Comparison of ENCODE assay signal across 11 cellular contexts in genomic region chr11:111939836-111940604, GRCh38. TPM values are rescaled to one million over a fixed set of nuclear protein-coding genes. Genes with fewer than 3 reads are reported as not detected.
DNase-seq lines count a peak whose midpoint lies in the region; TF ChIP-seq lines count a peak whose summit lies in the region.
"Had no signal": no experiment of that assay in that cellular context is flagged by ENCODE, and none has a peak within 500 bp of the region (broad histone marks: within the 10 kb centered on the region; RNA-seq: fewer than 3 reads in every experiment).

No MANE protein-coding gene starts in this region.

- DNase-seq in AG09319 (ENCODE audit: extremely low read depth, low read depth) (peak; percentile 28), NCI-H146 (lab: John Stamatoyannopoulos, UW) (peak; percentile 72), cardiac fibroblast (ENCODE audit: low read depth in 2 of 2) (peak; percentile 69 to 91), myocyte (ENCODE audit: low read depth) (peak; percentile 25), amygdala (lab: John Stamatoyannopoulos, UW) (no peak), NCI-H345 treated with DMSO at 0.1 percent for 48 hours (lab: John Stamatoyannopoulos, UW; ENCODE audit: unreplicated experiment) (no peak), pons (ENCODE audit: low spot score) (no peak), middle frontal gyrus (ENCODE audit: extremely low spot score, low spot score) (no peak)
- DNase-seq: DMS53, NCI-H748 treated with DMSO at 0.1 percent for 48 hours had no signal

- no peak overlapping the region for H3K4me3 ChIP-seq in cardiac fibroblast (replicated peaks in 1 of 2; ENCODE audit: low read depth in 2 of 2, low read length in 2 of 2)

- TF ChIP-seq CTCF in AG09319 (IDR thresholded peaks at IDR 0.05; ENCODE audit: low read depth, low read length) = no peak
- TF ChIP-seq CTCF in cardiac fibroblast (IDR thresholded peaks at IDR 0.05; ENCODE audit: low read depth, low read length) = no peak

RNA-seq across cellular contexts. Expression of gene DIXDC1, which starts 2.9 kb away (rescaled TPM):
- 17.7 and 19.6 TPM in 2 replicates for total RNA-seq in myocyte
- 15.9 TPM for polyA plus RNA-seq in myocyte (2012)

RNA-seq across cellular contexts. Expression of gene C11orf52, which starts 21.3 kb away (rescaled TPM):
- 0.70 and 1.7 TPM in 2 replicates for total RNA-seq in myocyte
- 3.7 TPM for polyA plus RNA-seq in myocyte (2012)
- total RNA-seq: lung microvascular endothelial cell had no signal

RNA-seq across cellular contexts. Expression of gene HSPB2, which starts 27.5 kb away (rescaled TPM):
- 14.6 and 15.6 TPM in 2 replicates for total RNA-seq in myocyte
- polyA plus RNA-seq in myocyte (2012) = 67.7 TPM
- total RNA-seq: lung microvascular endothelial cell had no signal

RNA-seq across cellular contexts. Expression of gene CRYAB, which starts 28.4 kb away (rescaled TPM):
- total RNA-seq in myocyte = 182 and 268 TPM in 2 replicates
- 1,070 TPM for polyA plus RNA-seq in myocyte (2012)

Comparison
In these comparisons a context has a peak if more than half of its experiments do, and no peak if none do; other contexts are left out.
1. DNase-seq: peak in AG09319 (single experiment), NCI-H146 (single experiment), cardiac fibroblast (2 of 2) and myocyte (single experiment); none in amygdala (0 of 56), NCI-H345 treated with DMSO at 0.1 percent for 48 hours (single experiment), pons (single experiment) and middle frontal gyrus (single experiment).